ENCODE assay signal across 1 cellular context in the genomic region with DNA sequence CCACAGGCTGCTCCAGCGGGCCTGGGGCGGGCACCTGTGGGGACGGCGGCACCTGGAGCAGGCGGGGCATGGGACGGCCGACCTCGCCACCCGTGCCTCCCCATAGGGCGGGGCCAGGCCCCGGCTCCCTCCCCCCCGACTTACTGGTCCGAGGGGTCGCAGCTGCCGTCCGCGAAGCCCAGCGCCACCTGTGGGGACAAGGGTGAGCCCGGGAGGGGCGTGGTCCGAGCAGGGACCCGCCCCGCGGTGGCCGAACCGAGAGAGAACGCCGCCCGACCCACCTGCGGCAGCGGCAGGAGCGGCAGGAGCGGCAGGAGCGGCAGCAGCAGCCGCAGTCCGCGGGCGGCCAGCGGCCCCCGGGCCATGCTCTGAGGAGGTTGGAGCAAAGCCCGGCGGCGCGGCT.
A peak's percentile ranks its signal among the peaks of the same experiment; 100 is the strongest.
TF ChIP-seq lines count a peak whose summit lies in the region.

A gene (minus strand): TSS at position 379 of the 403 bp plus-strand sequence. CDS start 14 bp downstream, at position 365.

TF ChIP-seq in HepG2, 621 proteins besides CTCF, POLR2A, EP300 and RAD21 (continued from another document and continues in another):
- TF ChIP-seq, protein P1, sequence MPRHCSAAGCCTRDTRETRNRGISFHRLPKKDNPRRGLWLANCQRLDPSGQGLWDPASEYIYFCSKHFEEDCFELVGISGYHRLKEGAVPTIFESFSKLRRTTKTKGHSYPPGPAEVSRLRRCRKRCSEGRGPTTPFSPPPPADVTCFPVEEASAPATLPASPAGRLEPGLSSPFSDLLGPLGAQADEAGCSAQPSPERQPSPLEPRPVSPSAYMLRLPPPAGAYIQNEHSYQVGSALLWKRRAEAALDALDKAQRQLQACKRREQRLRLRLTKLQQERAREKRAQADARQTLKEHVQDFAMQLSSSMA (CRISPR knock-in tag; IDR thresholded peaks at IDR 0.05), result no peak
- TF ChIP-seq ZNF331 (CRISPR knock-in tag; IDR thresholded peaks at IDR 0.05), result no peak
- TF ChIP-seq ZNF850 (CRISPR knock-in tag; conservative IDR thresholded peaks at IDR 0.05), result no peak
- TF ChIP-seq, protein P2, sequence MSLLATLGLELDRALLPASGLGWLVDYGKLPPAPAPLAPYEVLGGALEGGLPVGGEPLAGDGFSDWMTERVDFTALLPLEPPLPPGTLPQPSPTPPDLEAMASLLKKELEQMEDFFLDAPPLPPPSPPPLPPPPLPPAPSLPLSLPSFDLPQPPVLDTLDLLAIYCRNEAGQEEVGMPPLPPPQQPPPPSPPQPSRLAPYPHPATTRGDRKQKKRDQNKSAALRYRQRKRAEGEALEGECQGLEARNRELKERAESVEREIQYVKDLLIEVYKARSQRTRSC (CRISPR knock-in tag; IDR thresholded peaks at IDR 0.05; ENCODE audit: low read depth), result no peak
- TF ChIP-seq, protein P3, sequence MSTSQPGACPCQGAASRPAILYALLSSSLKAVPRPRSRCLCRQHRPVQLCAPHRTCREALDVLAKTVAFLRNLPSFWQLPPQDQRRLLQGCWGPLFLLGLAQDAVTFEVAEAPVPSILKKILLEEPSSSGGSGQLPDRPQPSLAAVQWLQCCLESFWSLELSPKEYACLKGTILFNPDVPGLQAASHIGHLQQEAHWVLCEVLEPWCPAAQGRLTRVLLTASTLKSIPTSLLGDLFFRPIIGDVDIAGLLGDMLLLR (CRISPR knock-in tag; IDR thresholded peaks at IDR 0.05), result peak; percentile 60; the same call in 1 of the 2 replicates
- no peak for TF ChIP-seq HES4 (CRISPR knock-in tag; IDR thresholded peaks at IDR 0.05; ENCODE audit: borderline replicate concordance)
- TF ChIP-seq, protein P4, sequence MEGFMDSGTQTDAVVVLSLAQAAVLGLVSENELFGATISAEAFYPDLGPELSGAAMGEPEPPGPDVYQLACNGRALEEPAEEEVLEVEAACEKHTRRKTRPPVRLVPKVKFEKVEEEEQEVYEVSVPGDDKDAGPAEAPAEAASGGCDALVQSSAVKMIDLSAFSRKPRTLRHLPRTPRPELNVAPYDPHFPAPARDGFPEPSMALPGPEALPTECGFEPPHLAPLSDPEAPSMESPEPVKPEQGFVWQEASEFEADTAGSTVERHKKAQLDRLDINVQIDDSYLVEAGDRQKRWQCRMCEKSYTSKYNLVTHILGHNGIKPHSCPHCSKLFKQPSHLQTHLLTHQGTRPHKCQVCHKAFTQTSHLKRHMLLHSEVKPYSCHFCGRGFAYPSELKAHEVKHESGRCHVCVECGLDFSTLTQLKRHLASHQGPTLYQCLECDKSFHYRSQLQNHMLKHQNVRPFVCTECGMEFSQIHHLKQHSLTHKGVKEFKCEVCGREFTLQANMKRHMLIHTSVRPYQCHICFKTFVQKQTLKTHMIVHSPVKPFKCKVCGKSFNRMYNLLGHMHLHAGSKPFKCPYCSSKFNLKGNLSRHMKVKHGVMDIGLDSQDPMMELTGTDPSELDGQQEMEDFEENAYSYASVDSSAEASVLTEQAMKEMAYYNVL (CRISPR knock-in tag; IDR thresholded peaks at IDR 0.05; ENCODE audit: borderline replicate concordance), result no peak
- no peak for TF ChIP-seq SRSF4 (IDR thresholded peaks at IDR 0.05; ENCODE audit: low read depth, low read length, poor library complexity, severe bottlenecking)
- TF ChIP-seq, protein P5, sequence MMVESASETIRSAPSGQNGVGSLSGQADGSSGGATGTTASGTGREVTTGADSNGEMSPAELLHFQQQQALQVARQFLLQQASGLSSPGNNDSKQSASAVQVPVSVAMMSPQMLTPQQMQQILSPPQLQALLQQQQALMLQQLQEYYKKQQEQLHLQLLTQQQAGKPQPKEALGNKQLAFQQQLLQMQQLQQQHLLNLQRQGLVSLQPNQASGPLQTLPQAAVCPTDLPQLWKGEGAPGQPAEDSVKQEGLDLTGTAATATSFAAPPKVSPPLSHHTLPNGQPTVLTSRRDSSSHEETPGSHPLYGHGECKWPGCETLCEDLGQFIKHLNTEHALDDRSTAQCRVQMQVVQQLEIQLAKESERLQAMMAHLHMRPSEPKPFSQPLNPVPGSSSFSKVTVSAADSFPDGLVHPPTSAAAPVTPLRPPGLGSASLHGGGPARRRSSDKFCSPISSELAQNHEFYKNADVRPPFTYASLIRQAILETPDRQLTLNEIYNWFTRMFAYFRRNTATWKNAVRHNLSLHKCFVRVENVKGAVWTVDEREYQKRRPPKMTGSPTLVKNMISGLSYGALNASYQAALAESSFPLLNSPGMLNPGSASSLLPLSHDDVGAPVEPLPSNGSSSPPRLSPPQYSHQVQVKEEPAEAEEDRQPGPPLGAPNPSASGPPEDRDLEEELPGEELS (CRISPR knock-in tag; IDR thresholded peaks at IDR 0.05), result no peak
- peak; percentile 79; the same call in 1 of the 2 replicates for TF ChIP-seq ZBTB7A (CRISPR knock-in tag; IDR thresholded peaks at IDR 0.05)
- TF ChIP-seq KDM5A (IDR thresholded peaks at IDR 0.05; ENCODE audit: borderline replicate concordance, low read length), result no peak
- TF ChIP-seq, protein P6, sequence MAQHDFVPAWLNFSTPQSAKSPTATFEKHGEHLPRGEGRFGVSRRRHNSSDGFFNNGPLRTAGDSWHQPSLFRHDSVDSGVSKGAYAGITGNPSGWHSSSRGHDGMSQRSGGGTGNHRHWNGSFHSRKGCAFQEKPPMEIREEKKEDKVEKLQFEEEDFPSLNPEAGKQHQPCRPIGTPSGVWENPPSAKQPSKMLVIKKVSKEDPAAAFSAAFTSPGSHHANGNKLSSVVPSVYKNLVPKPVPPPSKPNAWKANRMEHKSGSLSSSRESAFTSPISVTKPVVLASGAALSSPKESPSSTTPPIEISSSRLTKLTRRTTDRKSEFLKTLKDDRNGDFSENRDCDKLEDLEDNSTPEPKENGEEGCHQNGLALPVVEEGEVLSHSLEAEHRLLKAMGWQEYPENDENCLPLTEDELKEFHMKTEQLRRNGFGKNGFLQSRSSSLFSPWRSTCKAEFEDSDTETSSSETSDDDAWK (CRISPR knock-in tag; IDR thresholded peaks at IDR 0.05), result no peak
- TF ChIP-seq, protein P7, sequence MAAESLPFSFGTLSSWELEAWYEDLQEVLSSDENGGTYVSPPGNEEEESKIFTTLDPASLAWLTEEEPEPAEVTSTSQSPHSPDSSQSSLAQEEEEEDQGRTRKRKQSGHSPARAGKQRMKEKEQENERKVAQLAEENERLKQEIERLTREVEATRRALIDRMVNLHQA (CRISPR knock-in tag; IDR thresholded peaks at IDR 0.05), result no peak
- TF ChIP-seq, protein P8, sequence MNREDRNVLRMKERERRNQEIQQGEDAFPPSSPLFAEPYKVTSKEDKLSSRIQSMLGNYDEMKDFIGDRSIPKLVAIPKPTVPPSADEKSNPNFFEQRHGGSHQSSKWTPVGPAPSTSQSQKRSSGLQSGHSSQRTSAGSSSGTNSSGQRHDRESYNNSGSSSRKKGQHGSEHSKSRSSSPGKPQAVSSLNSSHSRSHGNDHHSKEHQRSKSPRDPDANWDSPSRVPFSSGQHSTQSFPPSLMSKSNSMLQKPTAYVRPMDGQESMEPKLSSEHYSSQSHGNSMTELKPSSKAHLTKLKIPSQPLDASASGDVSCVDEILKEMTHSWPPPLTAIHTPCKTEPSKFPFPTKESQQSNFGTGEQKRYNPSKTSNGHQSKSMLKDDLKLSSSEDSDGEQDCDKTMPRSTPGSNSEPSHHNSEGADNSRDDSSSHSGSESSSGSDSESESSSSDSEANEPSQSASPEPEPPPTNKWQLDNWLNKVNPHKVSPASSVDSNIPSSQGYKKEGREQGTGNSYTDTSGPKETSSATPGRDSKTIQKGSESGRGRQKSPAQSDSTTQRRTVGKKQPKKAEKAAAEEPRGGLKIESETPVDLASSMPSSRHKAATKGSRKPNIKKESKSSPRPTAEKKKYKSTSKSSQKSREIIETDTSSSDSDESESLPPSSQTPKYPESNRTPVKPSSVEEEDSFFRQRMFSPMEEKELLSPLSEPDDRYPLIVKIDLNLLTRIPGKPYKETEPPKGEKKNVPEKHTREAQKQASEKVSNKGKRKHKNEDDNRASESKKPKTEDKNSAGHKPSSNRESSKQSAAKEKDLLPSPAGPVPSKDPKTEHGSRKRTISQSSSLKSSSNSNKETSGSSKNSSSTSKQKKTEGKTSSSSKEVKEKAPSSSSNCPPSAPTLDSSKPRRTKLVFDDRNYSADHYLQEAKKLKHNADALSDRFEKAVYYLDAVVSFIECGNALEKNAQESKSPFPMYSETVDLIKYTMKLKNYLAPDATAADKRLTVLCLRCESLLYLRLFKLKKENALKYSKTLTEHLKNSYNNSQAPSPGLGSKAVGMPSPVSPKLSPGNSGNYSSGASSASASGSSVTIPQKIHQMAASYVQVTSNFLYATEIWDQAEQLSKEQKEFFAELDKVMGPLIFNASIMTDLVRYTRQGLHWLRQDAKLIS (CRISPR knock-in tag; IDR thresholded peaks at IDR 0.05), result no peak
- TF ChIP-seq POGZ (CRISPR knock-in tag; IDR thresholded peaks at IDR 0.05), result no peak
- no peak for TF ChIP-seq FOSL2 (CRISPR knock-in tag; IDR thresholded peaks at IDR 0.05)
- TF ChIP-seq ZNF224 (CRISPR knock-in tag; IDR thresholded peaks at IDR 0.05), result no peak
- TF ChIP-seq, protein P9, sequence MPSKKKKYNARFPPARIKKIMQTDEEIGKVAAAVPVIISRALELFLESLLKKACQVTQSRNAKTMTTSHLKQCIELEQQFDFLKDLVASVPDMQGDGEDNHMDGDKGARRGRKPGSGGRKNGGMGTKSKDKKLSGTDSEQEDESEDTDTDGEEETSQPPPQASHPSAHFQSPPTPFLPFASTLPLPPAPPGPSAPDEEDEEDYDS (CRISPR knock-in tag; IDR thresholded peaks at IDR 0.05), result no peak
- TF ChIP-seq, protein P10, sequence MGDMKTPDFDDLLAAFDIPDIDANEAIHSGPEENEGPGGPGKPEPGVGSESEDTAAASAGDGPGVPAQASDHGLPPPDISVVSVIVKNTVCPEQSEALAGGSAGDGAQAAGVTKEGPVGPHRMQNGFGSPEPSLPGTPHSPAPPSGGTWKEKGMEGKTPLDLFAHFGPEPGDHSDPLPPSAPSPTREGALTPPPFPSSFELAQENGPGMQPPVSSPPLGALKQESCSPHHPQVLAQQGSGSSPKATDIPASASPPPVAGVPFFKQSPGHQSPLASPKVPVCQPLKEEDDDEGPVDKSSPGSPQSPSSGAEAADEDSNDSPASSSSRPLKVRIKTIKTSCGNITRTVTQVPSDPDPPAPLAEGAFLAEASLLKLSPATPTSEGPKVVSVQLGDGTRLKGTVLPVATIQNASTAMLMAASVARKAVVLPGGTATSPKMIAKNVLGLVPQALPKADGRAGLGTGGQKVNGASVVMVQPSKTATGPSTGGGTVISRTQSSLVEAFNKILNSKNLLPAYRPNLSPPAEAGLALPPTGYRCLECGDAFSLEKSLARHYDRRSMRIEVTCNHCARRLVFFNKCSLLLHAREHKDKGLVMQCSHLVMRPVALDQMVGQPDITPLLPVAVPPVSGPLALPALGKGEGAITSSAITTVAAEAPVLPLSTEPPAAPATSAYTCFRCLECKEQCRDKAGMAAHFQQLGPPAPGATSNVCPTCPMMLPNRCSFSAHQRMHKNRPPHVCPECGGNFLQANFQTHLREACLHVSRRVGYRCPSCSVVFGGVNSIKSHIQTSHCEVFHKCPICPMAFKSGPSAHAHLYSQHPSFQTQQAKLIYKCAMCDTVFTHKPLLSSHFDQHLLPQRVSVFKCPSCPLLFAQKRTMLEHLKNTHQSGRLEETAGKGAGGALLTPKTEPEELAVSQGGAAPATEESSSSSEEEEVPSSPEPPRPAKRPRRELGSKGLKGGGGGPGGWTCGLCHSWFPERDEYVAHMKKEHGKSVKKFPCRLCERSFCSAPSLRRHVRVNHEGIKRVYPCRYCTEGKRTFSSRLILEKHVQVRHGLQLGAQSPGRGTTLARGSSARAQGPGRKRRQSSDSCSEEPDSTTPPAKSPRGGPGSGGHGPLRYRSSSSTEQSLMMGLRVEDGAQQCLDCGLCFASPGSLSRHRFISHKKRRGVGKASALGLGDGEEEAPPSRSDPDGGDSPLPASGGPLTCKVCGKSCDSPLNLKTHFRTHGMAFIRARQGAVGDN (CRISPR knock-in tag; IDR thresholded peaks at IDR 0.05), result peak; percentile 19; the same call in 1 of the 2 replicates
- no peak for TF ChIP-seq NR3C1 (CRISPR knock-in tag; IDR thresholded peaks at IDR 0.05)
- no peak for TF ChIP-seq GATAD1 (CRISPR knock-in tag; IDR thresholded peaks at IDR 0.05)
- TF ChIP-seq RFX3 (CRISPR knock-in tag; IDR thresholded peaks at IDR 0.05), result no peak
- TF ChIP-seq, protein P11, sequence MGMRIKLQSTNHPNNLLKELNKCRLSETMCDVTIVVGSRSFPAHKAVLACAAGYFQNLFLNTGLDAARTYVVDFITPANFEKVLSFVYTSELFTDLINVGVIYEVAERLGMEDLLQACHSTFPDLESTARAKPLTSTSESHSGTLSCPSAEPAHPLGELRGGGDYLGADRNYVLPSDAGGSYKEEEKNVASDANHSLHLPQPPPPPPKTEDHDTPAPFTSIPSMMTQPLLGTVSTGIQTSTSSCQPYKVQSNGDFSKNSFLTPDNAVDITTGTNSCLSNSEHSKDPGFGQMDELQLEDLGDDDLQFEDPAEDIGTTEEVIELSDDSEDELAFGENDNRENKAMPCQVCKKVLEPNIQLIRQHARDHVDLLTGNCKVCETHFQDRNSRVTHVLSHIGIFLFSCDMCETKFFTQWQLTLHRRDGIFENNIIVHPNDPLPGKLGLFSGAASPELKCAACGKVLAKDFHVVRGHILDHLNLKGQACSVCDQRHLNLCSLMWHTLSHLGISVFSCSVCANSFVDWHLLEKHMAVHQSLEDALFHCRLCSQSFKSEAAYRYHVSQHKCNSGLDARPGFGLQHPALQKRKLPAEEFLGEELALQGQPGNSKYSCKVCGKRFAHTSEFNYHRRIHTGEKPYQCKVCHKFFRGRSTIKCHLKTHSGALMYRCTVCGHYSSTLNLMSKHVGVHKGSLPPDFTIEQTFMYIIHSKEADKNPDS (CRISPR knock-in tag; IDR thresholded peaks at IDR 0.05), result 0 out of 2 replicates have a peak, but pooled peaks have one; percentile 10
- TF ChIP-seq, protein P12, sequence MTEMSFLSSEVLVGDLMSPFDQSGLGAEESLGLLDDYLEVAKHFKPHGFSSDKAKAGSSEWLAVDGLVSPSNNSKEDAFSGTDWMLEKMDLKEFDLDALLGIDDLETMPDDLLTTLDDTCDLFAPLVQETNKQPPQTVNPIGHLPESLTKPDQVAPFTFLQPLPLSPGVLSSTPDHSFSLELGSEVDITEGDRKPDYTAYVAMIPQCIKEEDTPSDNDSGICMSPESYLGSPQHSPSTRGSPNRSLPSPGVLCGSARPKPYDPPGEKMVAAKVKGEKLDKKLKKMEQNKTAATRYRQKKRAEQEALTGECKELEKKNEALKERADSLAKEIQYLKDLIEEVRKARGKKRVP (CRISPR knock-in tag; IDR thresholded peaks at IDR 0.05), result no peak
- TF ChIP-seq, protein P13, sequence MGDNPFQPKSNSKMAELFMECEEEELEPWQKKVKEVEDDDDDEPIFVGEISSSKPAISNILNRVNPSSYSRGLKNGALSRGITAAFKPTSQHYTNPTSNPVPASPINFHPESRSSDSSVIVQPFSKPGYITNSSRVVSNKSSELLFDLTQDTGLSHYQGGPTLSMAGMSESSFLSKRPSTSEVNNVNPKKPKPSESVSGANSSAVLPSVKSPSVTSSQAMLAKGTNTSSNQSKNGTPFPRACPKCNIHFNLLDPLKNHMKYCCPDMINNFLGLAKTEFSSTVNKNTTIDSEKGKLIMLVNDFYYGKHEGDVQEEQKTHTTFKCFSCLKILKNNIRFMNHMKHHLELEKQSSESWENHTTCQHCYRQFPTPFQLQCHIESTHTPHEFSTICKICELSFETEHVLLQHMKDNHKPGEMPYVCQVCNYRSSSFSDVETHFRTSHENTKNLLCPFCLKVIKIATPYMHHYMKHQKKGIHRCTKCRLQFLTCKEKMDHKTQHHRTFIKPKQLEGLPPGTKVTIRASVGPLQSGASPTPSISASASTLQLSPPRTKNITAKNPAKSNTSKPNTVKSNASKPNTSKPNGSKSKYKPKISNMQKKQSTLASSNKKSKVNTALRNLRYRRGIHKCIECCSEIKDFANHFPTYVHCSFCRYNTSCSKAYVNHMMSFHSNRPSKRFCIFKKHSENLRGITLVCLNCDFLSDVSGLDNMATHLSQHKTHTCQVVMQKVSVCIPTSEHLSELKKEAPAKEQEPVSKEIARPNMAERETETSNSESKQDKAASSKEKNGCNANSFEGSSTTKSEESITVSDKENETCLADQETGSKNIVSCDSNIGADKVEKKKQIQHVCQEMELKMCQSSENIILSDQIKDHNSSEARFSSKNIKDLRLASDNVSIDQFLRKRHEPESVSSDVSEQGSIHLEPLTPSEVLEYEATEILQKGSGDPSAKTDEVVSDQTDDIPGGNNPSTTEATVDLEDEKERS (CRISPR knock-in tag; IDR thresholded peaks at IDR 0.05), result no peak
- no peak for TF ChIP-seq TAF15 (IDR thresholded peaks at IDR 0.05; ENCODE audit: low read depth, low read length, poor library complexity, severe bottlenecking)
